Comparison of ENCODE assay signal across 16 cellular contexts in the genomic region with DNA sequence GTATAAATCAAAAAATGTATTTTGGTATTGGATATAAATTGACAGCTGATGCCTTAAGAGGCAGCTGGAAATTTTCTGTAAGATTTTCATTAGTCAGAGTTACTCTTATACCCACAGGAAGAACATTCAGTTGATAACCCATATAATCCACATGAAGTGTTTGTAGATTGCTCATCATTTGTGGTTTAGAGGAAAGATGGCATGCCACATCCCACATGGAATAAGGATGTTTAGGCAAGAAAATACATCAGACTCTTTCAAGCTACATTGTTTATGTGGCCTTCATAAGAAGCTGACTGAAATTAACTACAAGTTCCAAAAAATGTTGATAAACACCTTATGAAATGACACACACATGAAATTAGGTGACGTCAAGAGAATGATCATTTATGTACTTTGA. TPM values are rescaled to one million over a fixed set of nuclear protein-coding genes. Genes with fewer than 3 reads are reported as not detected.
DNase-seq lines count a peak whose midpoint lies in the region; ATAC-seq and TF ChIP-seq lines count a peak whose summit lies in the region.
"Had no signal": no experiment of that assay in that cellular context is flagged by ENCODE, and none has a peak within 500 bp of the region (broad histone marks: within the 10 kb centered on the region; RNA-seq: fewer than 3 reads in every experiment).

No MANE protein-coding gene starts in this region.

- H3K4me3 Mint-ChIP-seq in stimulated activated memory B cell treated with anti-CD40 and anti-IgM and Interleukin-4, amounts not matched to agents 10 μg/mL and 1 μg/mL and 100 μg/mL, for 72 hours: no peak overlapping the region
- no peak overlapping the region for H3K4me3 Mint-ChIP-seq in activated CD4-positive, alpha-beta T cell treated with anti-CD3 and anti-CD28 coated beads, Interleukin-2, amount 10 ng/mL, durations not matched to agents 7 days and 5 days
- H3K4me3 Mint-ChIP-seq: activated CD4-positive, alpha-beta memory T cell treated with anti-CD3 and anti-CD28 coated beads, Interleukin-2, amount 10 ng/mL, durations not matched to agents 7 days and 5 days had no signal

- intact Hi-C loops in heart right ventricle (cut with DNase I) (no loop called here), aorta (cut with DNase I) (no loop called here)

- no peaks in the 10 kb centered on the region for H3K36me3 Mint-ChIP-seq in stimulated activated memory B cell treated with anti-CD40 and anti-IgM and Interleukin-4, amounts not matched to agents 10 μg/mL and 1 μg/mL and 100 μg/mL, for 72 hours
- no peaks in the 10 kb centered on the region for H3K36me3 Mint-ChIP-seq in activated CD4-positive, alpha-beta T cell treated with anti-CD3 and anti-CD28 coated beads, Interleukin-2, amount 10 ng/mL, durations not matched to agents 7 days and 5 days (ENCODE audit: low read depth)

- no peak overlapping the region for H3K4me3 ChIP-seq in ACC112 (ENCODE audit: low read depth, low read length)
- H3K4me3 ChIP-seq in foreskin fibroblast (ENCODE audit: low read depth in 1 of 2, low read length in 2 of 2): no peak overlapping the region
- no peak overlapping the region for H3K4me3 ChIP-seq in heart right ventricle
- H3K4me3 ChIP-seq in aorta (ENCODE audit: low read length in 2 of 2): no peak overlapping the region
- H3K4me3 ChIP-seq: A549, lower lobe of right lung, spleen, testis had no signal

- TF ChIP-seq CTCF in foreskin fibroblast (IDR thresholded peaks at IDR 0.05; ENCODE audit: low read depth, low read length) (no peak), heart right ventricle (IDR thresholded peaks at IDR 0.05) (no peak)

- H3K36me3 ChIP-seq in ACC112 (ENCODE audit: insufficient read depth, low read length): no peaks in the 10 kb centered on the region
- H3K36me3 ChIP-seq in heart right ventricle: no peaks in the 10 kb centered on the region
- no peaks in the 10 kb centered on the region for H3K36me3 ChIP-seq in aorta (ENCODE audit: control insufficient read depth in 1 of 2, insufficient read depth in 2 of 2, low read length in 1 of 2)
- H3K36me3 ChIP-seq: lower lobe of right lung, spleen had no signal

- no peak overlapping the region for H2AFZ ChIP-seq in ACC112 (ENCODE audit: low read length, unreplicated experiment)

- peaks cover 9% of the 10 kb centered on the region for H3K4me1 Mint-ChIP-seq in stimulated activated memory B cell treated with anti-CD40 and anti-IgM and Interleukin-4, amounts not matched to agents 10 μg/mL and 1 μg/mL and 100 μg/mL, for 72 hours
- no peaks in the 10 kb centered on the region for H3K4me1 Mint-ChIP-seq in activated CD4-positive, alpha-beta T cell treated with anti-CD3 and anti-CD28 coated beads, Interleukin-2, amount 10 ng/mL, durations not matched to agents 7 days and 5 days
- H3K4me1 Mint-ChIP-seq: activated CD4-positive, alpha-beta memory T cell treated with anti-CD3 and anti-CD28 coated beads, Interleukin-2, amount 10 ng/mL, durations not matched to agents 7 days and 5 days had no signal

- no peaks in the 10 kb centered on the region for H3K27me3 ChIP-seq in ACC112 (ENCODE audit: insufficient read depth, low read length)
- no peaks in the 10 kb centered on the region for H3K27me3 ChIP-seq in heart right ventricle
- H3K27me3 ChIP-seq in aorta (ENCODE audit: control insufficient read depth in 1 of 2, insufficient read depth in 2 of 2, low read length in 1 of 2): peaks cover 0 to 1% of the 10 kb centered on the region in 2 donors
- H3K27me3 ChIP-seq: testis had no signal

- peaks cover 82% of the 10 kb centered on the region for H3K27me3 Mint-ChIP-seq in stimulated activated memory B cell treated with anti-CD40 and anti-IgM and Interleukin-4, amounts not matched to agents 10 μg/mL and 1 μg/mL and 100 μg/mL, for 72 hours
- peaks cover 6% of the 10 kb centered on the region for H3K27me3 Mint-ChIP-seq in activated CD4-positive, alpha-beta T cell treated with anti-CD3 and anti-CD28 coated beads, Interleukin-2, amount 10 ng/mL, durations not matched to agents 7 days and 5 days

- ATAC-seq in stimulated activated memory B cell treated with anti-CD40 and anti-IgM and Interleukin-4, amounts not matched to agents 10 μg/mL and 1 μg/mL and 100 μg/mL, for 72 hours: no peak
- ATAC-seq in heart right ventricle (no peak), aorta (ENCODE audit: low FRiP score) (no peak)
- ATAC-seq: A549, lower lobe of right lung had no signal

- H3K9me3 Mint-ChIP-seq in stimulated activated memory B cell treated with anti-CD40 and anti-IgM and Interleukin-4, amounts not matched to agents 10 μg/mL and 1 μg/mL and 100 μg/mL, for 72 hours: peaks cover 2% of the 10 kb centered on the region
- H3K9me3 Mint-ChIP-seq in activated CD4-positive, alpha-beta T cell treated with anti-CD3 and anti-CD28 coated beads, Interleukin-2, amount 10 ng/mL, durations not matched to agents 7 days and 5 days: no peaks in the 10 kb centered on the region
- H3K9me3 Mint-ChIP-seq: activated CD4-positive, alpha-beta memory T cell treated with anti-CD3 and anti-CD28 coated beads, Interleukin-2, amount 10 ng/mL, durations not matched to agents 7 days and 5 days had no signal

- H3K27ac ChIP-seq in ACC112 (ENCODE audit: low read depth, low read length) (peak overlapping the region; percentile 82), heart right ventricle (no peak overlapping the region), aorta (ENCODE audit: low read depth in 1 of 2, low read length in 2 of 2) (no peak overlapping the region)
- H3K27ac ChIP-seq: A549, lower lobe of right lung, spleen, testis had no signal

- peaks cover 51% of the 10 kb centered on the region for H3K4me1 ChIP-seq in ACC112 (ENCODE audit: control insufficient read depth, insufficient read depth, low read length, unreplicated experiment)
- H3K4me1 ChIP-seq in heart right ventricle: peaks cover 0 to 12% (median 0%) of the 10 kb centered on the region in 9 donors
- H3K4me1 ChIP-seq in aorta (ENCODE audit: control insufficient read depth in 1 of 2, insufficient read depth in 2 of 2, low read length in 2 of 2): no peaks in the 10 kb centered on the region
- H3K4me1 ChIP-seq: A549, spleen, testis had no signal

- H3K9me3 ChIP-seq in heart right ventricle (peaks cover 0 to 17% (median 0%) of the 10 kb centered on the region in 11 donors), aorta (ENCODE audit: control insufficient read depth, low read length) (peaks cover 11% of the 10 kb centered on the region)
- H3K9me3 ChIP-seq: A549, lower lobe of right lung, testis had no signal

- POLR2A ChIA-PET in activated CD4-positive, alpha-beta T cell treated with anti-CD3 and anti-CD28 coated beads, Interleukin-2, amount 10 ng/mL, durations not matched to agents 7 days and 5 days (lab: Charles Lee): no interaction called here

- no peak overlapping the region for H3K27ac Mint-ChIP-seq in stimulated activated memory B cell treated with anti-CD40 and anti-IgM and Interleukin-4, amounts not matched to agents 10 μg/mL and 1 μg/mL and 100 μg/mL, for 72 hours
- no peak overlapping the region for H3K27ac Mint-ChIP-seq in activated CD4-positive, alpha-beta T cell treated with anti-CD3 and anti-CD28 coated beads, Interleukin-2, amount 10 ng/mL, durations not matched to agents 7 days and 5 days
- H3K27ac Mint-ChIP-seq: activated CD4-positive, alpha-beta memory T cell treated with anti-CD3 and anti-CD28 coated beads, Interleukin-2, amount 10 ng/mL, durations not matched to agents 7 days and 5 days had no signal

- peak; percentile 85 for DNase-seq in HCEC 1CT
- peak; percentile 97 for DNase-seq in amniotic epithelial cell (ENCODE audit: low read depth)
- peak; percentile 62 to 86 for DNase-seq in foreskin fibroblast
- no peak for DNase-seq in heart right ventricle
- DNase-seq in activated CD4-positive, alpha-beta T cell treated with anti-CD3 and anti-CD28 coated beads, Interleukin-2, amount 10 ng/mL, durations not matched to agents 7 days and 5 days: no peak
- DNase-seq in aorta: no peak
- DNase-seq: activated CD4-positive, alpha-beta memory T cell treated with anti-CD3 and anti-CD28 coated beads, Interleukin-2, amount 10 ng/mL, durations not matched to agents 7 days and 5 days; Kasumi-1; lower lobe of right lung; NCI-H2029; spleen; testis had no signal

- no peaks in the 10 kb centered on the region for H3K79me2 ChIP-seq in ACC112 (ENCODE audit: control insufficient read depth, insufficient read depth, low read length, unreplicated experiment)

- CTCF ChIA-PET in activated CD4-positive, alpha-beta T cell treated with anti-CD3 and anti-CD28 coated beads, Interleukin-2, amount 10 ng/mL, durations not matched to agents 7 days and 5 days (lab: Charles Lee): no interaction called here

- WGBS in heart right ventricle, 2 donors: 91 to 93% methylated on average over 1 of the region's 1 CpG
- WGBS in aorta, 2 donors: 85 to 88% methylated on average over 1 of the region's 1 CpG

RNA-seq across cellular contexts. Expression of gene AREG, which starts 56.6 kb away (rescaled TPM):
- 10 to 100 TPM in 3 of 10 donors, 1 to 10 TPM in 4, under 1 TPM in 1, not detected in 2; 0.77 to 17.7 (median 4.3) TPM for total RNA-seq in heart right ventricle
- polyA plus RNA-seq in heart right ventricle: 10 to 100 TPM in 1 of 2 donors, 1 to 10 TPM in 1; 1.5 to 22.9 TPM
- under 1 TPM in 1 of 2 experiments, not detected in 1; 0.37 TPM for total RNA-seq in activated CD4-positive, alpha-beta T cell treated with anti-CD3 and anti-CD28 coated beads, Interleukin-2, amount 10 ng/mL, durations not matched to agents 7 days and 5 days
- total RNA-seq in aorta: 10 to 100 TPM in 1 of 2 donors, under 1 TPM in 1; 0.57 to 22.4 TPM
- polyA plus RNA-seq in aorta: 1 to 10 TPM; 1.4 to 2.4 TPM
- polyA plus RNA-seq: neural cell had no signal

Comparison
In these comparisons a context has a peak if more than half of its experiments do, and no peak if none do; other contexts are left out.
1. DNase-seq: peak in HCEC 1CT (single experiment), amniotic epithelial cell (single experiment) and foreskin fibroblast (2 of 2); none in heart right ventricle (0 of 2), activated CD4-positive, alpha-beta T cell treated with anti-CD3 and anti-CD28 coated beads, Interleukin-2, amount 10 ng/mL, durations not matched to agents 7 days and 5 days (single experiment) and aorta (0 of 2).